ENCODE assay signal across 11 cellular contexts in the genomic region with DNA sequence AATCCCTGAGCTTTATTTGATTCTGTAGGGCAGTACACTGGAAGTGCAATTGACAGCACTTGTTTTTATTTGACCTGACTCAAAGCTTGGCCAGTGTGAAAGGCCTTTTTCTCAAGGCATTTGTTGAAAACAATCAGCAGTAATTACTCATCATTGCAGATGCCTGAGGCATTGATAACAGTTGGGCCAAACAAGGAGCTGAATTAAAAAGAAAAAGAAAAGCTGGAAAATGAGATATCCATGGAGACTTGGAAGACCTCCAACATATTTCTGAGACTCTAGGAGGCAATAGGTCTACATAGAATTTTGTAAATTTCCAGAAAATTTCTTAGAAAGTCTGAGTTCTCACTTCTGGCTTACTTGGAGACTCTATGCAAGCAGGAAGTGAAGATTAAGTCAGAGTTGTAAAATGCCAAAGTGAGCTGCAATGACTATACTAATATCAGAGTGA.
DNase-seq lines count a peak whose midpoint lies in the region; FAIRE-seq and TF ChIP-seq lines count a peak whose summit lies in the region.
"Had no signal": no experiment of that assay in that cellular context is flagged by ENCODE, and none has a peak within 500 bp of the region (broad histone marks: within the 10 kb centered on the region; RNA-seq: fewer than 3 reads in every experiment).

No MANE protein-coding gene starts in this region.

- H3K9ac ChIP-seq in keratinocyte (ENCODE audit: control insufficient read depth, extremely low read depth, insufficient read depth, low read length): no peak overlapping the region

- no peaks in the 10 kb centered on the region for H3K27me3 ChIP-seq in keratinocyte (ENCODE audit: control insufficient read depth, extremely low read depth, insufficient read depth, low read length)

- H3K4me2 ChIP-seq in keratinocyte (ENCODE audit: control insufficient read depth, extremely low read depth, insufficient read depth, low read depth, low read length): peak overlapping the region; percentile 50

- no peaks in the 10 kb centered on the region for H3K9me1 ChIP-seq in keratinocyte (ENCODE audit: control insufficient read depth, extremely low read depth, insufficient read depth, low read length)

- DNase-seq in COLO829 (ENCODE audit: low spot score) (peak; percentile 62), M059J (ENCODE audit: low read depth) (peak; percentile 97), cardiac fibroblast (ENCODE audit: low read depth in 2 of 2) (peak; percentile 93), keratinocyte (ENCODE audit: low read depth, low spot score) (no peak), HK-2 (ENCODE audit: unreplicated experiment) (no peak), DMS53 treated with DMSO at 0.1 percent for 48 hours (lab: John Stamatoyannopoulos, UW; ENCODE audit: unreplicated experiment) (no peak), GM19240 (ENCODE audit: insufficient read length, low spot score) (no peak), NCI-H345 treated with DMSO at 0.1 percent for 48 hours (lab: John Stamatoyannopoulos, UW; ENCODE audit: unreplicated experiment) (no peak)
- DNase-seq: NCI-H2081 treated with DMSO at 0.1 percent for 48 hours, nucleus accumbens had no signal

- dilution Hi-C loops in keratinocyte (cut with MboI; ENCODE audit: extremely low pct_ligation_motif_present, low sequenced_read_pairs): no loop called here

- H4K20me1 ChIP-seq in keratinocyte (ENCODE audit: control insufficient read depth, extremely low read depth, insufficient read depth, low read length): no peaks in the 10 kb centered on the region

- H2AFZ ChIP-seq in keratinocyte (ENCODE audit: control insufficient read depth, low read length): no peak overlapping the region

- no peaks in the 10 kb centered on the region for H3K9me3 ChIP-seq in keratinocyte (ENCODE audit: control insufficient read depth, low read depth, low read length)

- no peaks in the 10 kb centered on the region for H3K79me2 ChIP-seq in keratinocyte (ENCODE audit: control insufficient read depth, insufficient read depth, low read length)

- H3K36me3 ChIP-seq in keratinocyte (ENCODE audit: control insufficient read depth in 2 of 2, extremely low read depth in 1 of 2, insufficient read depth in 2 of 2, low read length in 2 of 2): no peaks in the 10 kb centered on the region

- TF ChIP-seq CTCF in cardiac fibroblast (IDR thresholded peaks at IDR 0.05; ENCODE audit: low read depth, low read length) (no peak), keratinocyte (optimal IDR thresholded peaks at IDR 0.05 in 1 of 3, IDR thresholded peaks at IDR 0.05 in 1 of 3, conservative IDR thresholded peaks at IDR 0.05 in 1 of 3; ENCODE audit: extremely low read depth in 1 of 3, insufficient read depth in 2 of 3, low read length in 3 of 3) (no peak)

- FAIRE-seq in keratinocyte (lab: Jason Lieb, UNC): peak; percentile 90
- FAIRE-seq: frontal cortex had no signal

- peak overlapping the region; percentile 42 for H3K27ac ChIP-seq in keratinocyte (ENCODE audit: control insufficient read depth, insufficient read depth, low read length)

- H3K4me1 ChIP-seq in keratinocyte (ENCODE audit: control insufficient read depth, extremely low read depth, insufficient read depth, low read length): peaks cover 41% of the 10 kb centered on the region

- H3K4me3 ChIP-seq in cardiac fibroblast (replicated peaks in 1 of 2; ENCODE audit: low read depth in 2 of 2, low read length in 2 of 2) (no peak overlapping the region), keratinocyte (ENCODE audit: control insufficient read depth in 2 of 3, extremely low read depth in 1 of 3, insufficient read depth in 2 of 3, low read depth in 1 of 3, low read length in 3 of 3) (no peak overlapping the region)

Comparison
In these comparisons a context has a peak if more than half of its experiments do, and no peak if none do; other contexts are left out.
1. DNase-seq: peak in COLO829 (single experiment), M059J (single experiment) and cardiac fibroblast (2 of 2); none in keratinocyte (single experiment), HK-2 (single experiment), DMS53 treated with DMSO at 0.1 percent for 48 hours (single experiment), GM19240 (single experiment) and NCI-H345 treated with DMSO at 0.1 percent for 48 hours (single experiment).